23 cellular contexts compared by ENCODE assay signal in genomic region chr13:48636550-48636949, GRCh38. TPM values are rescaled to one million over a fixed set of nuclear protein-coding genes. Genes with fewer than 3 reads are reported as not detected.
DNase-seq lines count a peak whose midpoint lies in the region; ATAC-seq and TF ChIP-seq lines count a peak whose summit lies in the region.
"Had no signal": no experiment of that assay in that cellular context is flagged by ENCODE, and none has a peak within 500 bp of the region (broad histone marks: within the 10 kb centered on the region; RNA-seq: fewer than 3 reads in every experiment).

No MANE protein-coding gene starts in this region.

- TF ChIP-seq RAD21 in IMR-90 (IDR thresholded peaks at IDR 0.05; ENCODE audit: low read length): no peak

- intact Hi-C loops in IMR-90 (cut with micrococcal nuclease): no loop called here
- intact Hi-C loops in adrenal gland (cut with DNase I): no loop called here

- H3K4me2 ChIP-seq in IMR-90 (ENCODE audit: low read depth, low read length): no peak overlapping the region
- H3K4me2 ChIP-seq: neural progenitor cell had no signal

- dilution Hi-C loops in IMR-90 (cut with HindIII; ENCODE audit: low sequenced_read_pairs, unreplicated experiment): no loop called here

- TF ChIP-seq POLR2A in IMR-90 (IDR thresholded peaks at IDR 0.05; ENCODE audit: low read depth, low read length) (no peak), adrenal gland (IDR thresholded peaks at IDR 0.05) (no peak)

- no peak overlapping the region for H4K8ac ChIP-seq in IMR-90 (ENCODE audit: low read depth in 2 of 2, low read length in 2 of 2)

- no peaks in the 10 kb centered on the region for H3K79me1 ChIP-seq in IMR-90 (ENCODE audit: low read depth in 1 of 2, low read length in 2 of 2)

- H3K4me1 ChIP-seq in IMR-90 (ENCODE audit: control insufficient read depth, insufficient read depth, low read length) (no peaks in the 10 kb centered on the region), adrenal gland (replicated peaks in 1 of 2) (no peaks in the 10 kb centered on the region)
- H3K4me1 ChIP-seq: neural progenitor cell, psoas muscle, spleen, upper lobe of right lung had no signal

- H2AK5ac ChIP-seq in IMR-90 (ENCODE audit: low read depth, low read length): no peak overlapping the region

- H3K56ac ChIP-seq in IMR-90 (ENCODE audit: extremely low read depth, insufficient read depth, low read length): no peak overlapping the region

- no peak overlapping the region for H3K4me3 ChIP-seq in IMR-90 (ENCODE audit: insufficient read depth, low read depth, low read length)
- H3K4me3 ChIP-seq in adrenal gland: no peak overlapping the region
- H3K4me3 ChIP-seq: gastroesophageal sphincter, neural progenitor cell, psoas muscle, spleen, upper lobe of right lung had no signal

- no peak overlapping the region for H2BK15ac ChIP-seq in IMR-90 (ENCODE audit: low read depth, low read length)

- BruUV-seq in IMR-90 (replicated peaks; lab: Mats Ljungman, UMichigan): no TSS peak

- no peak overlapping the region for H4K5ac ChIP-seq in IMR-90 (ENCODE audit: low read depth, low read length)

- no peak overlapping the region for H2BK20ac ChIP-seq in IMR-90 (ENCODE audit: low read depth, low read length)

- H3K27ac ChIP-seq in IMR-90 (ENCODE audit: insufficient read depth, low read length): no peak overlapping the region
- no peak overlapping the region for H3K27ac ChIP-seq in adrenal gland
- H3K27ac ChIP-seq: gastroesophageal sphincter, neural progenitor cell, psoas muscle, spleen, upper lobe of right lung had no signal

- H3K9me3 ChIP-seq in IMR-90 (ENCODE audit: control insufficient read depth, insufficient read depth, low read length): peaks cover 4% of the 10 kb centered on the region
- H3K9me3 ChIP-seq in adrenal gland (replicated peaks in 1 of 3): peaks cover 0 to 4% (median 0%) of the 10 kb centered on the region in 3 donors

- POLR2A ChIA-PET in IMR-90 (lab: Charles Lee; ENCODE audit: unreplicated experiment): no interaction called here

- H3K27me3 ChIP-seq in IMR-90 (ENCODE audit: control insufficient read depth, insufficient read depth, low read length) (peaks cover 6% of the 10 kb centered on the region), adrenal gland (no peaks in the 10 kb centered on the region)
- H3K27me3 ChIP-seq: gastroesophageal sphincter, neural progenitor cell, spleen, upper lobe of right lung had no signal

- H2AK9ac ChIP-seq in IMR-90 (replicated peaks; ENCODE audit: low read depth, low read length, poor library complexity): no peak overlapping the region

- H4K20me1 ChIP-seq in IMR-90 (ENCODE audit: insufficient read depth, low read length): no peaks in the 10 kb centered on the region

- H2AFZ ChIP-seq in IMR-90 (replicated peaks; ENCODE audit: low read length, poor library complexity): no peak overlapping the region
- H2AFZ ChIP-seq: neural progenitor cell had no signal

- H3K9me1 ChIP-seq in IMR-90 (ENCODE audit: insufficient read depth, low read length): no peaks in the 10 kb centered on the region

- TF ChIP-seq CTCF in IMR-90 (conservative IDR thresholded peaks at IDR 0.05; ENCODE audit: low read depth, low read length): no peak
- TF ChIP-seq CTCF in adrenal gland (IDR thresholded peaks at IDR 0.05): no peak

- H2BK5ac ChIP-seq in IMR-90 (ENCODE audit: low read depth, low read length, poor library complexity, severe bottlenecking): no peak overlapping the region

- H3K9ac ChIP-seq in IMR-90 (ENCODE audit: low read depth, low read length): no peak overlapping the region
- H3K9ac ChIP-seq: neural progenitor cell had no signal

- no peak overlapping the region for H3K18ac ChIP-seq in IMR-90 (ENCODE audit: low read depth, low read length)

- DNase-seq in IMR-90 (peak; percentile 31), astrocyte of the hippocampus (ENCODE audit: low read depth, low spot score) (peak; percentile 28), fibroblast of peridontal ligament (ENCODE audit: extremely low read depth) (peak; percentile 5), non-pigmented ciliary epithelial cell (ENCODE audit: low read depth) (peak; percentile 57), dermis blood vessel endothelial cell (no peak), adrenal gland (no peak), SK-N-DZ (ENCODE audit: low spot score) (no peak)
- DNase-seq: activated CD8-positive, alpha-beta memory T cell treated with anti-CD3 and anti-CD28 coated beads, Interleukin-2, amount 50 U/mL, for 48 hours; activated gamma-delta T cell; CD8-positive, alpha-beta memory T cell; NCI-H187; NCI-H748 treated with DMSO at 0.1 percent for 48 hours; psoas muscle; SIG-M5; spleen; stimulated activated CD4-positive, alpha-beta T cell treated with anti-CD3 and anti-CD28 coated beads, Interleukin-4, amount 100 ng/mL, for 24 hours; T-helper 1 cell; upper lobe of right lung had no signal

- ATAC-seq in IMR-90 (ENCODE audit: low read depth): peak; percentile 51
- no peak for ATAC-seq in HG02610 (IDR thresholded peaks at IDR 0.05; ENCODE audit: unreplicated experiment)
- ATAC-seq: gastroesophageal sphincter, psoas muscle, upper lobe of right lung had no signal

- in situ Hi-C loops in IMR-90 (cut with MboI; ENCODE audit: low sequenced_read_pairs): no loop called here

- H3K14ac ChIP-seq in IMR-90 (replicated peaks; ENCODE audit: low read depth, low read length): no peak overlapping the region

- CTCF ChIA-PET in IMR-90 (lab: Yijun Ruan, JAX): interaction anchor here (0.6 kb wide), 1 partner anchor 97 kb away, joined by 3 read pairs; no protein-coding TSS in a partner anchor

- no peak overlapping the region for H2BK120ac ChIP-seq in IMR-90 (ENCODE audit: low read depth, low read length)

- no peak overlapping the region for H3K23ac ChIP-seq in IMR-90 (ENCODE audit: low read depth, low read length)

- no peak overlapping the region for H4K91ac ChIP-seq in IMR-90 (ENCODE audit: insufficient read depth, low read depth, low read length)

- H3K36me3 ChIP-seq in IMR-90 (ENCODE audit: control insufficient read depth, insufficient read depth, low read length) (no peaks in the 10 kb centered on the region), adrenal gland (replicated peaks in 1 of 2) (no peaks in the 10 kb centered on the region)
- H3K36me3 ChIP-seq: gastroesophageal sphincter, neural progenitor cell, spleen, upper lobe of right lung had no signal

- H3K4ac ChIP-seq in IMR-90 (ENCODE audit: low read depth, low read length): no peak overlapping the region

TF ChIP-seq in IMR-90, 13 proteins besides CTCF, POLR2A, EP300 and RAD21:
- no peak for TF ChIP-seq SMC3 (IDR thresholded peaks at IDR 0.05; ENCODE audit: low read depth, low read length)
- no peak for TF ChIP-seq BHLHE40 (IDR thresholded peaks at IDR 0.05; ENCODE audit: low read depth, low read length)
- TF ChIP-seq CHD1 (IDR thresholded peaks at IDR 0.05; ENCODE audit: low read depth, low read length): no peak
- TF ChIP-seq RFX5 (IDR thresholded peaks at IDR 0.05; ENCODE audit: low read depth, low read length): no peak
- TF ChIP-seq CEBPB (IDR thresholded peaks at IDR 0.05; ENCODE audit: low read depth, low read length): no peak
- TF ChIP-seq FOS (IDR thresholded peaks at IDR 0.05; ENCODE audit: low read depth, low read length): no peak
- TF ChIP-seq USF2 (IDR thresholded peaks at IDR 0.05; ENCODE audit: low read depth, low read length): no peak
- no peak for TF ChIP-seq RCOR1 (IDR thresholded peaks at IDR 0.05; ENCODE audit: insufficient replicate concordance, low read length)
- no peak for TF ChIP-seq MXI1 (IDR thresholded peaks at IDR 0.05; ENCODE audit: borderline replicate concordance, low read depth, low read length)
- no peak for TF ChIP-seq NFE2L2 (IDR thresholded peaks at IDR 0.05; ENCODE audit: low read depth, low read length)
- no peak for TF ChIP-seq MAZ (IDR thresholded peaks at IDR 0.05; ENCODE audit: borderline replicate concordance, low read depth, low read length)
- TF ChIP-seq ELK1 (IDR thresholded peaks at IDR 0.05; ENCODE audit: borderline replicate concordance, low read depth, low read length): no peak
- no peak for TF ChIP-seq MAFK (IDR thresholded peaks at IDR 0.05; ENCODE audit: low read depth, low read length)

RNA-seq across cellular contexts. Expression of gene CYSLTR2, which starts 17.2 kb away (rescaled TPM):
- total RNA-seq in IMR-90 (2012; rRNA removed): not detected in 2 replicates
- polyA plus RNA-seq in IMR-90 (2012; rRNA removed): not detected in 2 replicates
- not detected in 2 replicates for polyA plus RNA-seq in IMR-90 (2012; cell fraction: cytosol; rRNA removed)
- polyA plus RNA-seq in IMR-90 (2012; cell fraction: nucleus; rRNA removed; ENCODE audit: low replicate concordance): not detected in 2 replicates
- total RNA-seq in dermis blood vessel endothelial cell: not detected in 2 replicates
- 10 to 100 TPM; 11.8 to 41.6 (median 19.9) TPM for total RNA-seq in adrenal gland
- polyA plus RNA-seq in adrenal gland: 1 to 10 TPM; 1.9 to 8.3 (median 7.7) TPM
- polyA plus RNA-seq in SK-N-DZ (2014; cell fraction: cytosol; rRNA removed): not detected in 2 replicates
- polyA plus RNA-seq in SK-N-DZ (2014; cell fraction: nucleus; rRNA removed): 0.24 TPM in 1 of 2 replicates, not detected in the other
- total RNA-seq: chondrocyte had no signal
- polyA plus RNA-seq: IgD-negative memory B cell had no signal

Comparison
In these comparisons a context has a peak if more than half of its experiments do, and no peak if none do; other contexts are left out.
1. DNase-seq: peak in IMR-90 (single experiment), astrocyte of the hippocampus (single experiment), fibroblast of peridontal ligament (single experiment) and non-pigmented ciliary epithelial cell (single experiment); none in dermis blood vessel endothelial cell (single experiment), adrenal gland (0 of 7) and SK-N-DZ (single experiment).
2. RNA of gene CYSLTR2, which starts 17.2 kb away (total RNA-seq): 11.8 to 41.6 TPM in adrenal gland; not detected in IMR-90 and not detected in dermis blood vessel endothelial cell; every median in the first group is over 10 times any median in the second.